ENCODE assay signal across 8 cellular contexts in genomic region chr13:71290963-71291937, GRCh38.
DNase-seq lines count a peak whose midpoint lies in the region; ATAC-seq and TF ChIP-seq lines count a peak whose summit lies in the region.

No MANE protein-coding gene starts in this region.

- no peaks in the 10 kb centered on the region for H3K9me3 ChIP-seq in CD4-positive, alpha-beta memory T cell (ENCODE audit: control insufficient read depth in 1 of 2, low read length in 2 of 2)
- H3K9me3 ChIP-seq in right lobe of liver (no peaks in the 10 kb centered on the region), stomach (peaks cover 0 to 7% (median 0%) of the 10 kb centered on the region in 4 donors)

- peak overlapping the region; percentile 83 to 98 (median 95) for H3K27ac Mint-ChIP-seq in CD4-positive, alpha-beta memory T cell
- no peak overlapping the region for H3K27ac Mint-ChIP-seq in osteocyte (ENCODE audit: unreplicated experiment)

- POLR2A ChIA-PET in CD4-positive, alpha-beta memory T cell (lab: Charles Lee; ENCODE audit: partially characterized antibody): no interaction called here

- WGBS in right lobe of liver (ENCODE audit: insufficient coverage, low coverage, low lambda C conversion rate, missing lambda C conversion rate): under 1% methylated on average over 10 of the region's 10 CpGs
- 49 to 69% (median 66%) methylated on average over 10 of the region's 10 CpGs for WGBS in stomach, 5 donors

- TF ChIP-seq POLR2A in right lobe of liver (IDR thresholded peaks at IDR 0.05) (peak; percentile 26), stomach (IDR thresholded peaks at IDR 0.05) (no peak)

- ATAC-seq in GM19372 (IDR thresholded peaks at IDR 0.05; ENCODE audit: low read depth, unreplicated experiment) (peak; percentile 90), HG03439 (IDR thresholded peaks at IDR 0.05; ENCODE audit: unreplicated experiment) (peak; percentile 94), right lobe of liver (peak; percentile 92 to 95 (median 94))

- peaks cover 0 to 4% (median 0%) of the 10 kb centered on the region in 8 donors for H3K9me3 Mint-ChIP-seq in CD4-positive, alpha-beta memory T cell
- H3K9me3 Mint-ChIP-seq in osteocyte (ENCODE audit: unreplicated experiment): no peaks in the 10 kb centered on the region

- peak; percentile 26 for TF ChIP-seq EP300 in stomach (IDR thresholded peaks at IDR 0.05)

- H3K4me3 ChIP-seq in CD4-positive, alpha-beta memory T cell (ENCODE audit: low read length in 2 of 2): peak overlapping the region; percentile 49 to 63
- H3K4me3 ChIP-seq in right lobe of liver (peak overlapping the region; percentile 25 to 50 (median 46)), stomach (peak overlapping the region; percentile 34 to 50 (median 36))

- CTCF ChIA-PET in CD4-positive, alpha-beta memory T cell (lab: Charles Lee; ENCODE audit: partially characterized antibody): no interaction called here

- H3K36me3 Mint-ChIP-seq in CD4-positive, alpha-beta memory T cell: peaks cover 0 to 2% of the 10 kb centered on the region in 2 donors
- no peaks in the 10 kb centered on the region for H3K36me3 Mint-ChIP-seq in osteocyte (ENCODE audit: unreplicated experiment)

- peaks cover 0 to 5% of the 10 kb centered on the region in 2 donors for H3K27me3 Mint-ChIP-seq in CD4-positive, alpha-beta memory T cell
- H3K27me3 Mint-ChIP-seq in osteocyte (ENCODE audit: unreplicated experiment): peaks cover 4% of the 10 kb centered on the region

- peaks cover 18% of the 10 kb centered on the region for H3K4me1 ChIP-seq in CD4-positive, alpha-beta memory T cell (ENCODE audit: insufficient read depth, low read length)
- H3K4me1 ChIP-seq in right lobe of liver (peaks cover 0 to 3% (median 0%) of the 10 kb centered on the region in 4 donors), stomach (peaks cover 0 to 15% (median 7%) of the 10 kb centered on the region in 4 donors)

- intact Hi-C loops in CD4-positive, alpha-beta memory T cell (cut with micrococcal nuclease): loop anchor here (2.0 to 5.0 kb wide), 2 partner anchors 1436 to 1490 kb away; partner anchors contain the start of genes BORA, DIS3 and MZT1
- intact Hi-C loops in right lobe of liver (cut with DNase I): no loop called here
- intact Hi-C loops in stomach (cut with DNase I; ENCODE audit: low total_unique reads): no loop called here

- DNase-seq in CD4-positive, alpha-beta memory T cell: peak; percentile 71 to 81 (median 79)
- peak; percentile 26 for DNase-seq in RPMI8226
- peak; percentile 46 for DNase-seq in amniotic epithelial cell (ENCODE audit: low read depth)
- peak in 2 of 3 donors; percentile 22 to 60 for DNase-seq in right lobe of liver
- no peak for DNase-seq in stomach
- no peak for DNase-seq in osteocyte (ENCODE audit: extremely low spot score, unreplicated experiment)

- H3K36me3 ChIP-seq in CD4-positive, alpha-beta memory T cell (ENCODE audit: insufficient read depth, low read length): no peaks in the 10 kb centered on the region
- no peaks in the 10 kb centered on the region for H3K36me3 ChIP-seq in right lobe of liver
- H3K36me3 ChIP-seq in stomach: no peaks in the 10 kb centered on the region

- H3K27me3 ChIP-seq in CD4-positive, alpha-beta memory T cell (ENCODE audit: insufficient read depth, low read length): no peaks in the 10 kb centered on the region
- H3K27me3 ChIP-seq in right lobe of liver (no peaks in the 10 kb centered on the region), stomach (no peaks in the 10 kb centered on the region)

- peak overlapping the region; percentile 47 for H3K27ac ChIP-seq in CD4-positive, alpha-beta memory T cell (ENCODE audit: low read depth, low read length)
- peak overlapping the region; percentile 30 to 78 (median 59) for H3K27ac ChIP-seq in right lobe of liver
- H3K27ac ChIP-seq in stomach: peak overlapping the region in 4 of 5 donors; percentile 10 to 48 (median 45)

- peak overlapping the region; percentile 81 to 92 (median 90) for H3K4me3 Mint-ChIP-seq in CD4-positive, alpha-beta memory T cell
- no peak overlapping the region for H3K4me3 Mint-ChIP-seq in osteocyte (ENCODE audit: unreplicated experiment)

- peaks cover 10 to 29% (median 22%) of the 10 kb centered on the region in 4 donors for H3K4me1 Mint-ChIP-seq in CD4-positive, alpha-beta memory T cell
- peaks cover 2% of the 10 kb centered on the region for H3K4me1 Mint-ChIP-seq in osteocyte (ENCODE audit: unreplicated experiment)

- TF ChIP-seq CTCF in right lobe of liver (IDR thresholded peaks at IDR 0.05) (no peak), stomach (IDR thresholded peaks at IDR 0.05) (no peak), osteocyte (IDR thresholded peaks at IDR 0.05) (no peak)

Comparison
In these comparisons a context has a peak if more than half of its experiments do, and no peak if none do; other contexts are left out.
1. DNase-seq: peak in CD4-positive, alpha-beta memory T cell (5 of 5), RPMI8226 (single experiment), amniotic epithelial cell (single experiment) and right lobe of liver (2 of 3); none in stomach (single experiment) and osteocyte (single experiment).
2. Peak in every context shown above with its lines, with median percentiles within 50 percentile points of each other: H3K27ac ChIP-seq, H3K4me3 ChIP-seq and ATAC-seq.